Comparison of ENCODE assay signal across 33 cellular contexts in the genomic region with DNA sequence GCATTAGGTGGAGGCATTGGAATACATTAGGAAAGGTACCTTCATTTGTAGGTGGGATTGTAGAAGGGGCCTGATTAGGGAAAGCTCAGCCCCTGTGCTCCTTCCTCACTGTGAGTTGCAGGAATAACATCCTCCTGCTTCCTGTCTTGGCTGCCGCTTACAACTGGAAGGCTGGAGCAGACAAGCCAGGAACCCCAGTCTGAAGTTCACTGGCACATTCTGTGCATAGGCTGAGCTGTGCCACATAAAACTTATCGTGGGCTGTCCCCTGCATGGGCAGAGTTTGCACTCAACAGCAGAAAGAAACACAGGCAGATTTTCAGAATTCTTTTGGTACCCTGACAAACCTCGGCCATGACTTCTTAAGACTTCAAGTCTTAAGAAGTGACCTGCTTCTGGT.
DNase-seq lines count a peak whose midpoint lies in the region; ATAC-seq and TF ChIP-seq lines count a peak whose summit lies in the region.
"Had no signal": no experiment of that assay in that cellular context is flagged by ENCODE, and none has a peak within 500 bp of the region (broad histone marks: within the 10 kb centered on the region; RNA-seq: fewer than 3 reads in every experiment).

No MANE protein-coding gene starts in this region.

- no peak for ATAC-seq in GM23338
- ATAC-seq in GM21528 (IDR thresholded peaks at IDR 0.05; ENCODE audit: low FRiP score, unreplicated experiment), result no peak
- ATAC-seq in GM21717 (IDR thresholded peaks at IDR 0.05; ENCODE audit: unreplicated experiment), result no peak
- ATAC-seq: A549; CD8-positive, alpha-beta T cell had no signal

- no peak for TF ChIP-seq CTCF in GM23338 (conservative IDR thresholded peaks at IDR 0.05; ENCODE audit: low read depth in 2 of 2)

- no peak overlapping the region for H3K27ac Mint-ChIP-seq in GM23338
- H3K27ac Mint-ChIP-seq: B cell; CD14-positive monocyte; CD4-positive, alpha-beta memory T cell; CD4-positive, alpha-beta T cell; CD4-positive, CD25-positive, alpha-beta regulatory T cell; CD8-positive, alpha-beta memory T cell; CD8-positive, alpha-beta T cell had no signal

- DNase-seq in GM23338 (ENCODE audit: low spot score) (no peak), mesenteric fat pad (ENCODE audit: low spot score) (peak; percentile 14), NOMO-1 (lab: John Stamatoyannopoulos, UW; ENCODE audit: unreplicated experiment in 2 of 2) (no peak)
- no peak for DNase-seq in stimulated activated CD4-positive, alpha-beta T cell treated with anti-CD3 and anti-CD28 coated beads, Interleukin-1b, Interleukin-23, amount 100 ng/mL, for 48 hours
- DNase-seq: 8988T; ACHN; AML-193; BE2C; C1 segment of cervical spinal cord; Caco-2; Calu3; CD4-positive, alpha-beta memory T cell; CD4-positive, alpha-beta T cell; CD4-positive, CD25-positive, alpha-beta regulatory T cell; CD8-positive, alpha-beta memory T cell; CD8-positive, alpha-beta T cell; COR-L47; DMS 273 treated with DMSO at 0.1 percent for 48 hours; DMS153; DMS53; DMS79; DMS79 treated with DMSO at 0.1 percent for 48 hours; DND-41; EL had no signal

- H3K9me2 ChIP-seq in GM23338 (ENCODE audit: insufficient read depth), result 0 out of 2 replicates have a peak, but pooled peaks cover 3% of the 10 kb centered on the region

- H3K4me2 ChIP-seq in BLaER1, result peak overlapping the region; percentile 69
- peak overlapping the region in 8 of 11 experiments; percentile 27 to 68 (median 60); a peak in 15 of 22 replicates for H3K4me2 ChIP-seq in BLaER1 treated with 17β-estradiol and CSF1 and Interleukin-3, amounts not matched to agents 10 nM and 100 nM
- H3K4me2 ChIP-seq in GM23338, result no peak overlapping the region
- H3K4me2 ChIP-seq: A549 had no signal

- no peaks in the 10 kb centered on the region for H3K79me2 ChIP-seq in GM23338 (replicated peaks; ENCODE audit: insufficient read depth)

- H3K4me3 Mint-ChIP-seq in GM23338, result no peak overlapping the region
- H3K4me3 Mint-ChIP-seq: B cell; CD14-positive monocyte; CD4-positive, alpha-beta memory T cell; CD4-positive, alpha-beta T cell; CD8-positive, alpha-beta memory T cell; CD8-positive, alpha-beta T cell had no signal

- 0 out of 2 replicates have a peak overlapping the region, but pooled peaks have one; percentile 52 for H2AFZ ChIP-seq in GM23338

- H3K36me3 ChIP-seq in BLaER1 (no peaks in the 10 kb centered on the region), GM23338 (ENCODE audit: insufficient read depth) (no peaks in the 10 kb centered on the region)
- H3K36me3 ChIP-seq in BLaER1 treated with 17β-estradiol and CSF1 and Interleukin-3, amounts not matched to agents 10 nM and 100 nM, result no peaks in the 10 kb centered on the region
- H3K36me3 ChIP-seq: BE2C had no signal

- no peaks in the 10 kb centered on the region for H3F3A ChIP-seq in GM23338 (replicated peaks; ENCODE audit: low read depth)

- no peak overlapping the region for H3K27ac ChIP-seq in BLaER1
- no peak overlapping the region for H3K27ac ChIP-seq in BLaER1 treated with 17β-estradiol and CSF1 and Interleukin-3, amounts not matched to agents 10 nM and 100 nM
- H3K27ac ChIP-seq in GM23338 (ENCODE audit: low read depth), result no peak overlapping the region
- H3K27ac ChIP-seq: 22Rv1, A549, C4-2B had no signal

- no peaks in the 10 kb centered on the region for H3K36me3 Mint-ChIP-seq in GM23338 (ENCODE audit: low read depth)
- H3K36me3 Mint-ChIP-seq: CD14-positive monocyte; CD4-positive, alpha-beta memory T cell; CD4-positive, CD25-positive, alpha-beta regulatory T cell; CD8-positive, alpha-beta memory T cell; CD8-positive, alpha-beta T cell had no signal

- no peak overlapping the region for H3K9ac ChIP-seq in BLaER1
- H3K9ac ChIP-seq in BLaER1 treated with 17β-estradiol and CSF1 and Interleukin-3, amounts not matched to agents 10 nM and 100 nM, result no peak overlapping the region

- no peaks in the 10 kb centered on the region for H4K20me1 ChIP-seq in BLaER1
- H4K20me1 ChIP-seq in BLaER1 treated with 17β-estradiol and CSF1 and Interleukin-3, amounts not matched to agents 10 nM and 100 nM, result no peaks in the 10 kb centered on the region
- H4K20me1 ChIP-seq in GM23338 (replicated peaks; ENCODE audit: insufficient read depth), result no peaks in the 10 kb centered on the region

- H3K4me1 ChIP-seq in BLaER1 (peaks cover 31% of the 10 kb centered on the region), GM23338 (ENCODE audit: insufficient read depth) (no peaks in the 10 kb centered on the region)
- H3K4me1 ChIP-seq in BLaER1 treated with 17β-estradiol and CSF1 and Interleukin-3, amounts not matched to agents 10 nM and 100 nM, result peaks cover 12 to 32% (median 24%) of the 10 kb centered on the region in 10 experiments
- H3K4me1 ChIP-seq: A549, BE2C, Caco-2 had no signal

- H3K9me3 ChIP-seq in BLaER1, result no peaks in the 10 kb centered on the region
- peaks cover 0 to 8% (median 4%) of the 10 kb centered on the region in 11 experiments; a peak in 13 of 22 replicates for H3K9me3 ChIP-seq in BLaER1 treated with 17β-estradiol and CSF1 and Interleukin-3, amounts not matched to agents 10 nM and 100 nM (replicated peaks in 1 of 11)
- H3K9me3 ChIP-seq: A549, BE2C, Caco-2 had no signal

- H3K4me3 ChIP-seq in BLaER1 (no peak overlapping the region), GM23338 (no peak overlapping the region)
- no peak overlapping the region for H3K4me3 ChIP-seq in BLaER1 treated with 17β-estradiol and CSF1 and Interleukin-3, amounts not matched to agents 10 nM and 100 nM
- H3K4me3 ChIP-seq: A549 had no signal

- no peaks in the 10 kb centered on the region for H3K27me3 ChIP-seq in BLaER1
- H3K27me3 ChIP-seq in BLaER1 treated with 17β-estradiol and CSF1 and Interleukin-3, amounts not matched to agents 10 nM and 100 nM, result no peaks in the 10 kb centered on the region
- H3K27me3 ChIP-seq in GM23338 (ENCODE audit: insufficient read depth), result no peaks in the 10 kb centered on the region
- H3K27me3 ChIP-seq: BE2C had no signal

- H3K9me3 Mint-ChIP-seq in GM23338, result no peaks in the 10 kb centered on the region
- H3K9me3 Mint-ChIP-seq: CD4-positive, alpha-beta T cell; CD8-positive, alpha-beta memory T cell; CD8-positive, alpha-beta T cell had no signal

- peaks cover 3% of the 10 kb centered on the region for H3K27me3 Mint-ChIP-seq in GM23338 (ENCODE audit: insufficient read depth, low read depth, poor library complexity)

- no peaks in the 10 kb centered on the region for H3K4me1 Mint-ChIP-seq in GM23338
- H3K4me1 Mint-ChIP-seq: B cell; CD4-positive, alpha-beta memory T cell; CD4-positive, CD25-positive, alpha-beta regulatory T cell; CD8-positive, alpha-beta memory T cell had no signal

TF ChIP-seq in GM23338, 12 proteins besides CTCF, POLR2A, EP300 and RAD21 (continues in another document):
- no peak for TF ChIP-seq POLR2AphosphoS5 (IDR thresholded peaks at IDR 0.05; ENCODE audit: low read depth)
- TF ChIP-seq JUNB (IDR thresholded peaks at IDR 0.05; ENCODE audit: unreplicated experiment), result no peak
- no peak for TF ChIP-seq ZNF331 (CRISPR knock-in tag; IDR thresholded peaks at IDR 0.05; ENCODE audit: low read depth)
- TF ChIP-seq EZH2 (IDR thresholded peaks at IDR 0.05; ENCODE audit: low read depth, unreplicated experiment), result no peak
- no peak for TF ChIP-seq CREB1 (CRISPR knock-in tag; IDR thresholded peaks at IDR 0.05; ENCODE audit: low read depth)
- no peak for TF ChIP-seq STAT1 (IDR thresholded peaks at IDR 0.05; ENCODE audit: unreplicated experiment)
- no peak for TF ChIP-seq EZH2phosphoT487 (IDR thresholded peaks at IDR 0.05; ENCODE audit: unreplicated experiment)
- no peak for TF ChIP-seq ZNF114 (CRISPR knock-in tag; IDR thresholded peaks at IDR 0.05)
- TF ChIP-seq, protein P1, sequence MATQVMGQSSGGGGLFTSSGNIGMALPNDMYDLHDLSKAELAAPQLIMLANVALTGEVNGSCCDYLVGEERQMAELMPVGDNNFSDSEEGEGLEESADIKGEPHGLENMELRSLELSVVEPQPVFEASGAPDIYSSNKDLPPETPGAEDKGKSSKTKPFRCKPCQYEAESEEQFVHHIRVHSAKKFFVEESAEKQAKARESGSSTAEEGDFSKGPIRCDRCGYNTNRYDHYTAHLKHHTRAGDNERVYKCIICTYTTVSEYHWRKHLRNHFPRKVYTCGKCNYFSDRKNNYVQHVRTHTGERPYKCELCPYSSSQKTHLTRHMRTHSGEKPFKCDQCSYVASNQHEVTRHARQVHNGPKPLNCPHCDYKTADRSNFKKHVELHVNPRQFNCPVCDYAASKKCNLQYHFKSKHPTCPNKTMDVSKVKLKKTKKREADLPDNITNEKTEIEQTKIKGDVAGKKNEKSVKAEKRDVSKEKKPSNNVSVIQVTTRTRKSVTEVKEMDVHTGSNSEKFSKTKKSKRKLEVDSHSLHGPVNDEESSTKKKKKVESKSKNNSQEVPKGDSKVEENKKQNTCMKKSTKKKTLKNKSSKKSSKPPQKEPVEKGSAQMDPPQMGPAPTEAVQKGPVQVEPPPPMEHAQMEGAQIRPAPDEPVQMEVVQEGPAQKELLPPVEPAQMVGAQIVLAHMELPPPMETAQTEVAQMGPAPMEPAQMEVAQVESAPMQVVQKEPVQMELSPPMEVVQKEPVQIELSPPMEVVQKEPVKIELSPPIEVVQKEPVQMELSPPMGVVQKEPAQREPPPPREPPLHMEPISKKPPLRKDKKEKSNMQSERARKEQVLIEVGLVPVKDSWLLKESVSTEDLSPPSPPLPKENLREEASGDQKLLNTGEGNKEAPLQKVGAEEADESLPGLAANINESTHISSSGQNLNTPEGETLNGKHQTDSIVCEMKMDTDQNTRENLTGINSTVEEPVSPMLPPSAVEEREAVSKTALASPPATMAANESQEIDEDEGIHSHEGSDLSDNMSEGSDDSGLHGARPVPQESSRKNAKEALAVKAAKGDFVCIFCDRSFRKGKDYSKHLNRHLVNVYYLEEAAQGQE (IDR thresholded peaks at IDR 0.05; ENCODE audit: unreplicated experiment), result no peak
